ENCODE assay signal across 17 cellular contexts in genomic region chr9:129213551-129213950, GRCh38.
"Had no signal": no experiment of that assay in that cellular context is flagged by ENCODE, and none has a peak within 500 bp of the region (broad histone marks: within the 10 kb centered on the region; RNA-seq: fewer than 3 reads in every experiment).

No MANE protein-coding gene starts in this region.

- H3K4me1 ChIP-seq: esophagus muscularis mucosa, gastroesophageal sphincter, left lung, lower lobe of right lung had no signal

- H3K9me3 Mint-ChIP-seq: mesothelial cell of epicardium had no signal

- H3K4me3 ChIP-seq: coronary artery, dorsolateral prefrontal cortex, esophagus muscularis mucosa, gastroesophageal sphincter, heart right ventricle, left lung, lower lobe of right lung, mucosa of descending colon had no signal

- H3K27me3 ChIP-seq: dorsolateral prefrontal cortex, esophagus muscularis mucosa, foreskin keratinocyte, gastroesophageal sphincter, heart right ventricle, left lung had no signal

- H3K27ac ChIP-seq: coronary artery, esophagus muscularis mucosa, foreskin keratinocyte, gastroesophageal sphincter, heart right ventricle, left lung, lower lobe of right lung had no signal

- H3K36me3 ChIP-seq: esophagus muscularis mucosa, gastroesophageal sphincter, heart right ventricle, left lung, lower lobe of right lung had no signal

- ATAC-seq: foreskin keratinocyte, gastroesophageal sphincter, heart right ventricle, left cardiac atrium, left lung, left ventricle myocardium superior, lower lobe of right lung, mucosa of descending colon had no signal

- DNase-seq: dermis blood vessel endothelial cell; effector CD4-positive, alpha-beta T cell; effector memory CD4-positive, alpha-beta T cell; foreskin keratinocyte; heart right ventricle; hippocampal formation; left cardiac atrium; left ventricle myocardium superior; lower lobe of right lung; mesenchymal stem cell; mucosa of descending colon had no signal

- H3K9me3 ChIP-seq: esophagus muscularis mucosa, gastroesophageal sphincter, heart right ventricle, left lung, lower lobe of right lung, mucosa of descending colon had no signal

- H3K27ac Mint-ChIP-seq: mesothelial cell of epicardium had no signal

- H3K4me3 Mint-ChIP-seq: mesothelial cell of epicardium had no signal
